In the genomic region with DNA sequence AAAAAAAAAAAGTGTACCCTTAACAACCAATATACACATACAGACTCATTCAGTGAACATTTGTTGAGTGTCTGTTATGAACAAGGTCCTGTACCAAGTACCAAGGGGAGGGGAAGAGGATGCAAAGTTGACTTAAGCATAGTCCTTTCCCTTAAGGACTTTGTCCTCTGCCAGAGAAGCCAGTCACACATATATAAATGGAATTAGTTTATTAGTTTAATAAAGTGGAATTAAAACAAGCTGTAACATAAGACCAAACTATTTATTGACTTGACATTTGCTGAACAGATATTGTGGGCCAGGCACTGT, we compare ENCODE assay signal across 25 cellular contexts. TPM values are rescaled to one million over a fixed set of nuclear protein-coding genes. Genes with fewer than 3 reads are reported as not detected.
A peak's percentile ranks its signal among the peaks of the same experiment; 100 is the strongest.
DNase-seq lines count a peak whose midpoint lies in the region; ATAC-seq, FAIRE-seq and TF ChIP-seq lines count a peak whose summit lies in the region.
"Had no signal": no experiment of that assay in that cellular context is flagged by ENCODE, and none has a peak within 500 bp of the region (broad histone marks: within the 10 kb centered on the region; RNA-seq: fewer than 3 reads in every experiment).

No MANE protein-coding gene starts in this region.

- H3K4me3 ChIP-seq in Peyer's patch (no peak overlapping the region), mucosa of descending colon (no peak overlapping the region), upper lobe of right lung (no peak overlapping the region), suprapubic skin (no peak overlapping the region)
- H3K4me3 ChIP-seq: lung, psoas muscle, SJCRH30, uterus had no signal

- ATAC-seq in activated naive CD8-positive, alpha-beta T cell treated with anti-CD3 and anti-CD28 coated beads, Interleukin-2, amount 10 ng/mL, durations not matched to agents 7 days and 5 days (ENCODE audit: low read depth): no peak
- ATAC-seq in mucosa of descending colon: peak; percentile 64
- ATAC-seq in upper lobe of right lung: peak; percentile 46
- ATAC-seq: psoas muscle had no signal

- POLR2A ChIA-PET in activated naive CD8-positive, alpha-beta T cell treated with anti-CD3 and anti-CD28 coated beads, Interleukin-2, amount 10 ng/mL, durations not matched to agents 7 days and 5 days (lab: Charles Lee): interaction anchor here (0.9 kb wide), 1 partner anchor 68 kb away, joined by 3 read pairs; no protein-coding TSS in a partner anchor

- H3K27ac ChIP-seq in Peyer's patch (peak overlapping the region in 3 of 4 donors; percentile 40 to 89 (median 84)), upper lobe of right lung (peak overlapping the region; percentile 3), suprapubic skin (no peak overlapping the region)
- H3K27ac ChIP-seq: C4-2B, psoas muscle, SJCRH30, uterus had no signal

- H3K27me3 Mint-ChIP-seq in activated naive CD8-positive, alpha-beta T cell treated with anti-CD3 and anti-CD28 coated beads, Interleukin-2, amount 10 ng/mL, durations not matched to agents 7 days and 5 days: no peaks in the 10 kb centered on the region
- no peaks in the 10 kb centered on the region for H3K27me3 Mint-ChIP-seq in activated naive CD8-positive, alpha-beta T cell treated with anti-CD3 and anti-CD28 coated beads for 36 hours

- FAIRE-seq in urothelium cell line (lab: Jason Lieb, UNC): no peak
- FAIRE-seq: islet of Langerhans, RCC 7860, TTC549 had no signal

- H3K4me1 ChIP-seq in Peyer's patch: peaks cover 0 to 6% (median 0%) of the 10 kb centered on the region in 4 donors
- peaks cover 3% of the 10 kb centered on the region for H3K4me1 ChIP-seq in mucosa of descending colon (ENCODE audit: low read depth)
- no peaks in the 10 kb centered on the region for H3K4me1 ChIP-seq in upper lobe of right lung
- H3K4me1 ChIP-seq in suprapubic skin: peaks cover 12% of the 10 kb centered on the region
- H3K4me1 ChIP-seq: psoas muscle, uterus had no signal

- H3K4me1 Mint-ChIP-seq in activated naive CD8-positive, alpha-beta T cell treated with anti-CD3 and anti-CD28 coated beads, Interleukin-2, amount 10 ng/mL, durations not matched to agents 7 days and 5 days: peaks cover 9% of the 10 kb centered on the region
- H3K4me1 Mint-ChIP-seq in activated naive CD8-positive, alpha-beta T cell treated with anti-CD3 and anti-CD28 coated beads for 36 hours: peaks cover 5% of the 10 kb centered on the region

- no peak for DNase-seq in activated naive CD8-positive, alpha-beta T cell treated with anti-CD3 and anti-CD28 coated beads, Interleukin-2, amount 10 ng/mL, durations not matched to agents 7 days and 5 days
- DNase-seq in activated naive CD8-positive, alpha-beta T cell treated with anti-CD3 and anti-CD28 coated beads for 36 hours: no peak
- DNase-seq in Peyer's patch: no peak
- DNase-seq in mucosa of descending colon: no peak
- no peak for DNase-seq in upper lobe of right lung
- no peak for DNase-seq in urothelium cell line (ENCODE audit: low spot score)
- DNase-seq in suprapubic skin (ENCODE audit: low spot score in 2 of 2): no peak
- DNase-seq in cortex of kidney (lab: John Stamatoyannopoulos, UW): no peak
- DNase-seq: ACHN; activated CD4-positive, alpha-beta T cell treated with anti-CD3 and anti-CD28 coated beads for 1 hour; activated CD8-positive, alpha-beta memory T cell treated with anti-CD3 and anti-CD28 coated beads for 24 hours; activated gamma-delta T cell treated with Interleukin-2 at 50 U/mL for 16 hours; activated T-cell treated with anti-CD3 and anti-CD28 coated beads, Interleukin-2, amount 50 U/mL, for 1 hour; caudate nucleus; dermis blood vessel endothelial cell; NCI-H524; NK-92 treated with Interleukin-12 subunit alpha and Interleukin-12 subunit beta, amount 100 ng/mL, for 24 hours; psoas muscle; uterus had no signal

- no peaks in the 10 kb centered on the region for H3K9me3 Mint-ChIP-seq in activated naive CD8-positive, alpha-beta T cell treated with anti-CD3 and anti-CD28 coated beads, Interleukin-2, amount 10 ng/mL, durations not matched to agents 7 days and 5 days
- H3K9me3 Mint-ChIP-seq in activated naive CD8-positive, alpha-beta T cell treated with anti-CD3 and anti-CD28 coated beads for 36 hours: no peaks in the 10 kb centered on the region

- intact Hi-C loops in mucosa of descending colon (cut with DNase I, micrococcal nuclease): no loop called here
- intact Hi-C loops in upper lobe of right lung (cut with DNase I): no loop called here

- no peaks in the 10 kb centered on the region for H3K36me3 Mint-ChIP-seq in activated naive CD8-positive, alpha-beta T cell treated with anti-CD3 and anti-CD28 coated beads, Interleukin-2, amount 10 ng/mL, durations not matched to agents 7 days and 5 days
- H3K36me3 Mint-ChIP-seq in activated naive CD8-positive, alpha-beta T cell treated with anti-CD3 and anti-CD28 coated beads for 36 hours: no peaks in the 10 kb centered on the region

- H3K27me3 ChIP-seq in Peyer's patch (no peaks in the 10 kb centered on the region), upper lobe of right lung (no peaks in the 10 kb centered on the region), suprapubic skin (no peaks in the 10 kb centered on the region)
- H3K27me3 ChIP-seq: SJCRH30, uterus had no signal

- H3K27ac Mint-ChIP-seq in activated naive CD8-positive, alpha-beta T cell treated with anti-CD3 and anti-CD28 coated beads, Interleukin-2, amount 10 ng/mL, durations not matched to agents 7 days and 5 days: peak overlapping the region; percentile 41
- no peak overlapping the region for H3K27ac Mint-ChIP-seq in activated naive CD8-positive, alpha-beta T cell treated with anti-CD3 and anti-CD28 coated beads for 36 hours

- TF ChIP-seq EP300 in suprapubic skin (IDR thresholded peaks at IDR 0.05): no peak

- H3K4me3 Mint-ChIP-seq in activated naive CD8-positive, alpha-beta T cell treated with anti-CD3 and anti-CD28 coated beads, Interleukin-2, amount 10 ng/mL, durations not matched to agents 7 days and 5 days: no peak overlapping the region
- no peak overlapping the region for H3K4me3 Mint-ChIP-seq in activated naive CD8-positive, alpha-beta T cell treated with anti-CD3 and anti-CD28 coated beads for 36 hours

- H3K9me3 ChIP-seq in Peyer's patch (no peaks in the 10 kb centered on the region), mucosa of descending colon (no peaks in the 10 kb centered on the region), upper lobe of right lung (no peaks in the 10 kb centered on the region), suprapubic skin (no peaks in the 10 kb centered on the region)
- H3K9me3 ChIP-seq: psoas muscle, SJCRH30, uterus had no signal

- TF ChIP-seq POLR2A in Peyer's patch (IDR thresholded peaks at IDR 0.05) (no peak), suprapubic skin (IDR thresholded peaks at IDR 0.05) (no peak)

- H3K36me3 ChIP-seq in Peyer's patch: no peaks in the 10 kb centered on the region
- no peaks in the 10 kb centered on the region for H3K36me3 ChIP-seq in mucosa of descending colon (ENCODE audit: low read depth)
- no peaks in the 10 kb centered on the region for H3K36me3 ChIP-seq in upper lobe of right lung
- no peaks in the 10 kb centered on the region for H3K36me3 ChIP-seq in suprapubic skin
- H3K36me3 ChIP-seq: SJCRH30, uterus had no signal

- TF ChIP-seq CTCF in Peyer's patch (IDR thresholded peaks at IDR 0.05) (no peak), mucosa of descending colon (IDR thresholded peaks at IDR 0.05) (no peak), upper lobe of right lung (IDR thresholded peaks at IDR 0.05) (no peak), suprapubic skin (IDR thresholded peaks at IDR 0.05) (no peak)

RNA-seq across cellular contexts. Expression of gene SLC25A5, which starts 28.2 kb away (rescaled TPM):
- total RNA-seq in activated naive CD8-positive, alpha-beta T cell treated with anti-CD3 and anti-CD28 coated beads, Interleukin-2, amount 10 ng/mL, durations not matched to agents 7 days and 5 days: 100 to 1,000 TPM; 321 to 325 TPM
- total RNA-seq in activated naive CD8-positive, alpha-beta T cell treated with anti-CD3 and anti-CD28 coated beads for 36 hours: 100 to 1,000 TPM; 794 to 829 TPM
- 1,000 to 10,000 TPM in 1 of 4 donors, 100 to 1,000 TPM in 3; 366 to 1,287 (median 800) TPM for total RNA-seq in Peyer's patch
- 1,000 to 10,000 TPM in 2 of 3 donors, 100 to 1,000 TPM in 1; 599 to 1,194 (median 1,087) TPM for total RNA-seq in mucosa of descending colon
- 323 TPM for total RNA-seq in upper lobe of right lung
- 100 to 1,000 TPM; 177 to 516 (median 455) TPM for total RNA-seq in suprapubic skin
